8 cellular contexts compared by ENCODE assay signal in genomic region chr1:236795035-236795756, GRCh38. TPM values are rescaled to one million over a fixed set of nuclear protein-coding genes. Genes with fewer than 3 reads are reported as not detected.
DNase-seq lines count a peak whose midpoint lies in the region; ATAC-seq and TF ChIP-seq lines count a peak whose summit lies in the region.

MTR (plus strand) TSS chr1:236795292; CDS start chr1:236795704, 412 bp downstream.

- H3K36me3 Mint-ChIP-seq in activated B cell treated with CpG ODN at 0.5 μM for 24 hours (ENCODE audit: low read depth), result peaks cover 15% of the 10 kb centered on the region
- no peaks in the 10 kb centered on the region for H3K36me3 Mint-ChIP-seq in immature natural killer cell

- CTCF ChIA-PET in activated B cell treated with CpG ODN at 0.5 μM for 24 hours (lab: Charles Lee), result interaction anchor here (0.9 to 1.5 kb wide), 2 partner anchors 36 to 191 kb away, joined by 4 to 5 read pairs; partner anchors contain the start of gene HEATR1

- intact Hi-C loops in activated B cell treated with CpG ODN at 0.5 μM for 24 hours (cut with micrococcal nuclease), result loop anchor here (1.0 to 10.0 kb wide), 6 partner anchors 191 to 1290 kb away; partner anchors contain the start of genes B3GALNT2, GPR137B and HEATR1

- DNase-seq in AG08395 (ENCODE audit: low spot score), result peak; percentile 100
- peak; percentile 100 for DNase-seq in NCI-H345 (lab: John Stamatoyannopoulos, UW)
- peak; percentile 91 for DNase-seq in activated B cell treated with CpG ODN at 0.5 μM for 24 hours
- DNase-seq in central memory CD4-positive, alpha-beta T cell, result peak; percentile 95
- peak; percentile 94 to 95 (median 94) for DNase-seq in immature natural killer cell
- DNase-seq in smooth muscle cell of the brain vasculature (ENCODE audit: low read depth, low spot score), result peak; percentile 92

- POLR2A ChIA-PET in activated B cell treated with CpG ODN at 0.5 μM for 24 hours (lab: Charles Lee), result interaction anchor here (0.9 to 1.6 kb wide), 4 partner anchors 9 to 820 kb away, joined by 3 to 7 read pairs (median 3); partner anchors contain the start of gene HEATR1

- H3K4me1 Mint-ChIP-seq in activated B cell treated with CpG ODN at 0.5 μM for 24 hours (peaks cover 41% of the 10 kb centered on the region), immature natural killer cell (peaks cover 26 to 37% of the 10 kb centered on the region in 2 donors)

- H3K9me3 Mint-ChIP-seq in activated B cell treated with CpG ODN at 0.5 μM for 24 hours (no peaks in the 10 kb centered on the region), immature natural killer cell (no peaks in the 10 kb centered on the region)

- ATAC-seq in HG03196 (IDR thresholded peaks at IDR 0.05; ENCODE audit: unreplicated experiment), result peak; percentile 99
- ATAC-seq in activated B cell treated with CpG ODN at 0.5 μM for 24 hours (ENCODE audit: low read depth), result peak; percentile 94

- TF ChIP-seq POLR2A in GM18951 (IDR thresholded peaks at IDR 0.05; ENCODE audit: extremely low read depth, insufficient read depth, insufficient read length), result peak; percentile 89

- H3K27me3 Mint-ChIP-seq in activated B cell treated with CpG ODN at 0.5 μM for 24 hours (peaks cover 2% of the 10 kb centered on the region), immature natural killer cell (ENCODE audit: low read depth in 3 of 3) (peaks cover 6 to 12% (median 10%) of the 10 kb centered on the region in 3 donors)

- H3K4me3 Mint-ChIP-seq in activated B cell treated with CpG ODN at 0.5 μM for 24 hours (peak within 1 kb of the TSS; percentile 97), immature natural killer cell (peak within 1 kb of the TSS; percentile 89 to 95 (median 93))

- H3K27ac Mint-ChIP-seq in activated B cell treated with CpG ODN at 0.5 μM for 24 hours, result peak within 1 kb of the TSS; percentile 98
- peak within 1 kb of the TSS; percentile 91 to 97 (median 94) for H3K27ac Mint-ChIP-seq in immature natural killer cell

- no peak for TF ChIP-seq CTCF in activated B cell treated with CpG ODN at 0.5 μM for 24 hours (IDR thresholded peaks at IDR 0.05)

- in situ Hi-C loops in GM18951 (cut with MboI; ENCODE audit: low sequenced_read_pairs, unreplicated experiment), result no loop called here

RNA-seq across cellular contexts. Expression of gene MTR, which starts in this region (rescaled TPM):
- total RNA-seq in activated B cell treated with CpG ODN at 0.5 μM for 24 hours, result 31.2 and 37.1 TPM in 2 replicates
- polyA plus RNA-seq in immature natural killer cell, result 10 to 100 TPM in 1 of 3 donors, 1 to 10 TPM in 2; 5.0 to 15.3 (median 6.5) TPM

Comparison
In these comparisons a context has a peak if more than half of its experiments do, and no peak if none do; other contexts are left out.
1. Peak in every context shown above with its lines: DNase-seq and ATAC-seq.